28 cellular contexts compared by ENCODE assay signal in the genomic region with DNA sequence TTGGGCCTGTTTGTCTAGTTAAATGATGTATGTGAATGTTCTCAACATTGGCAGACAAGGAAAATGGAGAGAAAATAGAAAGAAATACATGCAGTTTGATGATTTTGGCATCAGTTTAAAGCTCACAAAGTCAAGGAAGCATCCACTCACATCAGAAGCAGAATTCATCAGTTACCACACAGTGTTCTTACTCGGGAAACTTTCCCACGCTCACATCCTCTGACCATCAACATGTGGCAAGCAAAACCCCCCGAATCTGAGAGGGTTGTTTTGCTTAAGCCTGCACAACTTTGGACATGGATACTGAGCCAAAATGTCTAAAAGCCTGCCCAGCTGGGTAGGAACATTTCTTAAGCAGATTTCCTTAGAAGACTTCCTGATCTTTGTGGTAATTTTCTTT.
A peak's percentile ranks its signal among the peaks of the same experiment; 100 is the strongest.
DNase-seq lines count a peak whose midpoint lies in the region; ATAC-seq, FAIRE-seq and TF ChIP-seq lines count a peak whose summit lies in the region.
"Had no signal": no experiment of that assay in that cellular context is flagged by ENCODE, and none has a peak within 500 bp of the region (broad histone marks: within the 10 kb centered on the region; RNA-seq: fewer than 3 reads in every experiment).

No MANE protein-coding gene starts in this region.

- H2AFZ ChIP-seq in astrocyte (ENCODE audit: low read depth, low read length) (no peak overlapping the region), osteoblast (ENCODE audit: low read length) (peak overlapping the region; percentile 66)
- H2AFZ ChIP-seq: hepatocyte had no signal

- H3K4me2 ChIP-seq in BLaER1: peak overlapping the region; percentile 54
- no peak overlapping the region for H3K4me2 ChIP-seq in astrocyte (ENCODE audit: low read length)
- peak overlapping the region; percentile 22 for H3K4me2 ChIP-seq in osteoblast (ENCODE audit: insufficient read depth, low read length)
- H3K4me2 ChIP-seq: A549, hepatocyte had no signal

- H3K4me1 Mint-ChIP-seq in astrocyte (ENCODE audit: low read depth, unreplicated experiment): no peaks in the 10 kb centered on the region

- H4K20me1 ChIP-seq in BLaER1: no peaks in the 10 kb centered on the region
- no peaks in the 10 kb centered on the region for H4K20me1 ChIP-seq in astrocyte (ENCODE audit: insufficient read depth, low read length)
- H4K20me1 ChIP-seq in osteoblast (ENCODE audit: insufficient read depth, low read length): no peaks in the 10 kb centered on the region

- ATAC-seq in GM21381 (IDR thresholded peaks at IDR 0.05; ENCODE audit: unreplicated experiment): no peak
- ATAC-seq: A549; activated T-cell treated with anti-CD3 and anti-CD28 coated beads, Interleukin-2, amount 50 U/mL, for 4 hours; body of pancreas; gastrocnemius medialis had no signal

- no peak for FAIRE-seq in astrocyte (lab: Jason Lieb, UNC)
- FAIRE-seq in H54 (lab: Jason Lieb, UNC): no peak
- FAIRE-seq: A549, small intestine had no signal

- no peak overlapping the region for H3K27ac Mint-ChIP-seq in astrocyte (ENCODE audit: unreplicated experiment)
- H3K27ac Mint-ChIP-seq: IgD-negative memory B cell had no signal

- H3K9ac ChIP-seq in BLaER1: no peak overlapping the region
- H3K9ac ChIP-seq in astrocyte (ENCODE audit: low read length): no peak overlapping the region

- H3K9me3 ChIP-seq in BLaER1 (no peaks in the 10 kb centered on the region), astrocyte (ENCODE audit: insufficient read depth, low read depth, low read length) (no peaks in the 10 kb centered on the region), osteoblast (ENCODE audit: low read depth, low read length) (no peaks in the 10 kb centered on the region)
- H3K9me3 ChIP-seq: A549, BE2C, body of pancreas, gastrocnemius medialis, Peyer's patch had no signal

- H3K4me3 Mint-ChIP-seq in astrocyte (ENCODE audit: unreplicated experiment): no peak overlapping the region
- H3K4me3 Mint-ChIP-seq: activated T-cell treated with anti-CD3 and anti-CD28 coated beads, Interleukin-2, amount 50 U/mL, for 4 hours; IgD-negative memory B cell had no signal

- no peak for TF ChIP-seq POLR2A in H54 (IDR thresholded peaks at IDR 0.05; ENCODE audit: low read depth, low read length)

- DNase-seq in astrocyte (ENCODE audit: low read depth) (peak; percentile 26), fibroblast of gingiva (ENCODE audit: low read depth) (peak; percentile 27), osteoblast (ENCODE audit: insufficient read length, low spot score, missing footprints) (no peak), H54 (ENCODE audit: insufficient read length, low spot score) (no peak), NOMO-1 treated with DMSO at 0.1 percent for 48 hours (lab: John Stamatoyannopoulos, UW; ENCODE audit: unreplicated experiment) (no peak), NCI-H748 (lab: John Stamatoyannopoulos, UW; ENCODE audit: unreplicated experiment) (no peak)
- DNase-seq: activated CD4-positive, alpha-beta T cell treated with anti-CD3 and anti-CD28 coated beads, Interleukin-2, amount 50 U/mL, for 1 hour; activated gamma-delta T cell treated with Interleukin-2 at 50 U/mL for 16 hours; activated T-cell treated with anti-CD3 and anti-CD28 coated beads, Interleukin-2, amount 50 U/mL, for 4 hours; BE2C; body of pancreas; effector CD4-positive, alpha-beta T cell; gastrocnemius medialis; GDM1; mesenchymal stem cell; NCI-H1092 treated with DMSO at 0.1 percent for 48 hours; NCI-H187 treated with DMSO at 0.1 percent for 48 hours; NCI-H526; nucleus accumbens; Peyer's patch; small intestine; stimulated activated CD4-positive, alpha-beta T cell treated with anti-CD3 and anti-CD28 coated beads, Interleukin-1b, Interleukin-23, amount 100 ng/mL, for 48 hours; trophoblast cell had no signal

- H3K27me3 Mint-ChIP-seq in astrocyte (ENCODE audit: low read depth, unreplicated experiment): no peaks in the 10 kb centered on the region
- H3K27me3 Mint-ChIP-seq: IgD-negative memory B cell had no signal

- H3K27ac ChIP-seq in BLaER1 (no peak overlapping the region), astrocyte (ENCODE audit: low read depth, low read length) (no peak overlapping the region), osteoblast (ENCODE audit: low read depth, low read length) (no peak overlapping the region)
- H3K27ac ChIP-seq: A549, body of pancreas, gastrocnemius medialis, hepatocyte, Peyer's patch had no signal

- H3K4me1 ChIP-seq in BLaER1: peaks cover 10% of the 10 kb centered on the region
- no peaks in the 10 kb centered on the region for H3K4me1 ChIP-seq in astrocyte (ENCODE audit: insufficient read depth, low read length)
- H3K4me1 ChIP-seq in osteoblast (ENCODE audit: insufficient read depth, low read length): no peaks in the 10 kb centered on the region
- H3K4me1 ChIP-seq: A549, BE2C, body of pancreas, gastrocnemius medialis, Peyer's patch had no signal

- H3K36me3 ChIP-seq in BLaER1 (no peaks in the 10 kb centered on the region), astrocyte (ENCODE audit: insufficient read depth, low read length) (no peaks in the 10 kb centered on the region), osteoblast (ENCODE audit: insufficient read depth, low read length) (no peaks in the 10 kb centered on the region)
- H3K36me3 ChIP-seq: BE2C, gastrocnemius medialis, Peyer's patch had no signal

- H3K27me3 ChIP-seq in BLaER1: no peaks in the 10 kb centered on the region
- no peaks in the 10 kb centered on the region for H3K27me3 ChIP-seq in astrocyte (ENCODE audit: insufficient read depth, low read length)
- H3K27me3 ChIP-seq in osteoblast (ENCODE audit: insufficient read depth, low read length): no peaks in the 10 kb centered on the region
- H3K27me3 ChIP-seq: BE2C, body of pancreas, gastrocnemius medialis, hepatocyte, Peyer's patch had no signal

- H3K79me2 ChIP-seq in astrocyte (ENCODE audit: insufficient read depth, low read length) (no peaks in the 10 kb centered on the region), osteoblast (ENCODE audit: insufficient read depth, low read length) (no peaks in the 10 kb centered on the region)
- H3K79me2 ChIP-seq: hepatocyte had no signal

- no peak overlapping the region for H3K4me3 ChIP-seq in BLaER1
- no peak overlapping the region for H3K4me3 ChIP-seq in astrocyte (ENCODE audit: insufficient read depth, low read depth, low read length)
- no peak overlapping the region for H3K4me3 ChIP-seq in osteoblast (ENCODE audit: insufficient read depth, low read length)
- H3K4me3 ChIP-seq: A549, body of pancreas, gastrocnemius medialis, hepatocyte, Peyer's patch had no signal

- H3K36me3 Mint-ChIP-seq in astrocyte (ENCODE audit: low read depth, unreplicated experiment): no peaks in the 10 kb centered on the region
- H3K36me3 Mint-ChIP-seq: IgD-negative memory B cell had no signal

- H3K9me3 Mint-ChIP-seq in astrocyte (ENCODE audit: unreplicated experiment): no peaks in the 10 kb centered on the region
- H3K9me3 Mint-ChIP-seq: activated T-cell treated with anti-CD3 and anti-CD28 coated beads, Interleukin-2, amount 50 U/mL, for 4 hours; IgD-negative memory B cell had no signal

- TF ChIP-seq CTCF in astrocyte (IDR thresholded peaks at IDR 0.05; ENCODE audit: insufficient read depth, low read depth, low read length) (no peak), osteoblast (IDR thresholded peaks at IDR 0.05; ENCODE audit: extremely low read depth, low read depth, low read length) (no peak)

Comparison
In these comparisons a context has a peak if more than half of its experiments do, and no peak if none do; other contexts are left out.
1. DNase-seq: peak in astrocyte (single experiment) and fibroblast of gingiva (single experiment); none in osteoblast (single experiment), H54 (single experiment), NOMO-1 treated with DMSO at 0.1 percent for 48 hours (single experiment) and NCI-H748 (single experiment).